In the genomic region with DNA sequence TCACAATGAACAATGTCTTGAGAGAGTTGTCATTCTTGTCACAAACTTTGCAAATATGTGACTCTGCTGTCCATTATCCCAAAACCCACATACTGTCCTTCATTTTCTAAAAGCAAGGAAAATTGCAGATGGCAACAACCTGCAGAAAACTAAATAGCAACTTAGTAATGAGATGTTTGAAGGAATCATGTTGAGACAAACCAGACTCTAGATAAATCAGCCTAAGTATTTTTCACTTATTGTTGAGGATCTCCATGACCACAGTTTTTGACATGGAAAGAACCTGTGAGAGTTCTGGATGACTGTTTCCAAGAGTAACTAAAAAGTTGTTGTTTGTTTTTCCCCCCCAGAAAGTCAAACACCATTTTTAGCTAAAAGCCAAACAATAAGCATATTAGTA, we compare ENCODE assay signal across 21 cellular contexts.
"Had no signal": no experiment of that assay in that cellular context is flagged by ENCODE, and none has a peak within 500 bp of the region (broad histone marks: within the 10 kb centered on the region; RNA-seq: fewer than 3 reads in every experiment).

No MANE protein-coding gene starts in this region.

- H3K27me3 ChIP-seq: adrenal gland had no signal

- H3K4me3 ChIP-seq: adrenal gland had no signal

- H3K4me1 ChIP-seq: adrenal gland had no signal

- H3K9me3 ChIP-seq: adrenal gland had no signal

- H3K36me3 ChIP-seq: adrenal gland had no signal

- H3K27ac ChIP-seq: adrenal gland, KMS-11 had no signal

- H3K9ac ChIP-seq: KMS-11 had no signal

- H3K4me2 ChIP-seq: KMS-11 had no signal

- DNase-seq: activated CD4-positive, alpha-beta T cell treated with anti-CD3 and anti-CD28 coated beads for 48 hours; activated CD4-positive, alpha-beta T cell treated with anti-CD3 and anti-CD28 coated beads, Interleukin-2, amount 50 U/mL, for 4 hours; activated CD8-positive, alpha-beta memory T cell treated with anti-CD3 and anti-CD28 coated beads, Interleukin-2, amount 50 U/mL, for 48 hours; activated CD8-positive, alpha-beta T cell treated with anti-CD3 and anti-CD28 coated beads, Interleukin-2, amount 10 ng/mL, durations not matched to agents 7 days and 5 days; activated naive CD4-positive, alpha-beta T cell treated with anti-CD3 and anti-CD28 coated beads, Interleukin-2, amount 50 U/mL, for 16 hours; activated naive CD8-positive, alpha-beta T cell treated with anti-CD3 and anti-CD28 coated beads, Interleukin-2, amount 10 ng/mL, durations not matched to agents 7 days and 5 days; activated T-cell treated with anti-CD3 and anti-CD28 coated beads, Interleukin-2, amount 50 U/mL, for 1 hour; adrenal gland; anterior cingulate cortex; central memory CD4-positive, alpha-beta T cell; NCI-H1092; NCI-H1417 treated with DMSO at 0.1 percent for 48 hours; NCI-H1694; NCI-H2029 treated with DMSO at 0.1 percent for 48 hours; NCI-H345; NCI-H510A; NCI-H526 treated with DMSO at 0.1 percent for 48 hours; NCI-H82; SHP77 treated with DMSO at 0.1 percent for 48 hours; T-helper 1 cell had no signal
